ENCODE assay signal across 1 cellular context in the genomic region with DNA sequence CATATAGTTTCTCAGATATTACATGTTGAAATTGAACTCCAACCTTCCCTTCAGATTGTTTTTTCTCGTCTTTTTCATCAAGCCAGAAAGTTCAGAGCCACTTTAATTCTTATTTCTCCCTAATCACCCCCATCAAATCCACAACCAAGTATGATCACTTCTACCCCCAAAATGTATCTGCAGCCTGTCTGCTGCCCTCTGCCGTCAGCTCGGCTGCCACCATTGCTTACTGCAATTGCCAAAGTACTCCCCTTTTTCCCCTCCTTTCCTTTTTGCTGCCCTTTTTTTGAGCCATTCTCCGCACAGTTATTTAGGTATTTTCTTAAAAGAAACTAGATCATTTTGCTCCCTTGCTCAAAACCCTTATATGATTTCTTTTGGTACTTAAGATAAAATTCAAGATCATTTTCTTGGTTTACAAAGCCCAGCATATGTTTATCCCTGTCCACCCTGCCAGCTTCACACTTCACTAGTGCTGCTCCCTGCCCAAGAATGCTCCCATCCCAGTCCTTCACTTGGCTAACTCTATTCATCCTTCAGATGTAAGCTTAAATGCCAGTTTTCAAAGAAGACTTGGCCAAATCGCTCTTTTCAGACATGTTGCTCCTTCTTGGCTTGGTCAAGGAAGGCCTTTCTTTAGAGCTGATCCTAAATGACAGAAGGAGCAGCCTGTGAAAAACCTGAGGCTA.
TF ChIP-seq lines count a peak whose summit lies in the region.

No MANE protein-coding gene starts in this region.

TF ChIP-seq in K562, 482 proteins besides CTCF, POLR2A, EP300 and RAD21 (continued from another document):
- TF ChIP-seq, protein P1, sequence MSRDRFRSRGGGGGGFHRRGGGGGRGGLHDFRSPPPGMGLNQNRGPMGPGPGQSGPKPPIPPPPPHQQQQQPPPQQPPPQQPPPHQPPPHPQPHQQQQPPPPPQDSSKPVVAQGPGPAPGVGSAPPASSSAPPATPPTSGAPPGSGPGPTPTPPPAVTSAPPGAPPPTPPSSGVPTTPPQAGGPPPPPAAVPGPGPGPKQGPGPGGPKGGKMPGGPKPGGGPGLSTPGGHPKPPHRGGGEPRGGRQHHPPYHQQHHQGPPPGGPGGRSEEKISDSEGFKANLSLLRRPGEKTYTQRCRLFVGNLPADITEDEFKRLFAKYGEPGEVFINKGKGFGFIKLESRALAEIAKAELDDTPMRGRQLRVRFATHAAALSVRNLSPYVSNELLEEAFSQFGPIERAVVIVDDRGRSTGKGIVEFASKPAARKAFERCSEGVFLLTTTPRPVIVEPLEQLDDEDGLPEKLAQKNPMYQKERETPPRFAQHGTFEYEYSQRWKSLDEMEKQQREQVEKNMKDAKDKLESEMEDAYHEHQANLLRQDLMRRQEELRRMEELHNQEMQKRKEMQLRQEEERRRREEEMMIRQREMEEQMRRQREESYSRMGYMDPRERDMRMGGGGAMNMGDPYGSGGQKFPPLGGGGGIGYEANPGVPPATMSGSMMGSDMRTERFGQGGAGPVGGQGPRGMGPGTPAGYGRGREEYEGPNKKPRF (IDR thresholded peaks at IDR 0.05; ENCODE audit: low read depth, low read length), result no peak
- TF ChIP-seq, protein P2, sequence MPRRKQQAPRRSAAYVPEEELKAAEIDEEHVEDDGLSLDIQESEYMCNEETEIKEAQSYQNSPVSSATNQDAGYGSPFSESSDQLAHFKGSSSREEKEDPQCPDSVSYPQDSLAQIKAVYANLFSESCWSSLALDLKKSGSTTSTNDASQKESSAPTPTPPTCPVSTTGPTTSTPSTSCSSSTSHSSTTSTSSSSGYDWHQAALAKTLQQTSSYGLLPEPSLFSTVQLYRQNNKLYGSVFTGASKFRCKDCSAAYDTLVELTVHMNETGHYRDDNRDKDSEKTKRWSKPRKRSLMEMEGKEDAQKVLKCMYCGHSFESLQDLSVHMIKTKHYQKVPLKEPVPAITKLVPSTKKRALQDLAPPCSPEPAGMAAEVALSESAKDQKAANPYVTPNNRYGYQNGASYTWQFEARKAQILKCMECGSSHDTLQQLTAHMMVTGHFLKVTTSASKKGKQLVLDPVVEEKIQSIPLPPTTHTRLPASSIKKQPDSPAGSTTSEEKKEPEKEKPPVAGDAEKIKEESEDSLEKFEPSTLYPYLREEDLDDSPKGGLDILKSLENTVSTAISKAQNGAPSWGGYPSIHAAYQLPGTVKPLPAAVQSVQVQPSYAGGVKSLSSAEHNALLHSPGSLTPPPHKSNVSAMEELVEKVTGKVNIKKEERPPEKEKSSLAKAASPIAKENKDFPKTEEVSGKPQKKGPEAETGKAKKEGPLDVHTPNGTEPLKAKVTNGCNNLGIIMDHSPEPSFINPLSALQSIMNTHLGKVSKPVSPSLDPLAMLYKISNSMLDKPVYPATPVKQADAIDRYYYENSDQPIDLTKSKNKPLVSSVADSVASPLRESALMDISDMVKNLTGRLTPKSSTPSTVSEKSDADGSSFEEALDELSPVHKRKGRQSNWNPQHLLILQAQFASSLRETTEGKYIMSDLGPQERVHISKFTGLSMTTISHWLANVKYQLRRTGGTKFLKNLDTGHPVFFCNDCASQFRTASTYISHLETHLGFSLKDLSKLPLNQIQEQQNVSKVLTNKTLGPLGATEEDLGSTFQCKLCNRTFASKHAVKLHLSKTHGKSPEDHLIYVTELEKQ (CRISPR knock-in tag; IDR thresholded peaks at IDR 0.05), result no peak
- TF ChIP-seq CCNT2 (IDR thresholded peaks at IDR 0.05; ENCODE audit: borderline replicate concordance, extremely low read depth, insufficient read length, low read depth, low read length) (no peak), NR2F6 (CRISPR knock-in tag; IDR thresholded peaks at IDR 0.05) (no peak), ZNF431 (CRISPR knock-in tag; IDR thresholded peaks at IDR 0.05) (no peak), MAZ (CRISPR knock-in tag; conservative IDR thresholded peaks at IDR 0.05 in 1 of 2, IDR thresholded peaks at IDR 0.05 in 1 of 2) (no peak), SMC3 (conservative IDR thresholded peaks at IDR 0.05; ENCODE audit: insufficient read depth, low read depth, low read length) (0 out of 2 replicates have a peak, but pooled peaks have one; percentile 36), YY1 (IDR thresholded peaks at IDR 0.05; ENCODE audit: borderline replicate concordance in 1 of 3, control insufficient read depth in 1 of 3, extremely low read depth in 1 of 3, insufficient read depth in 3 of 3, insufficient read length in 1 of 3, insufficient replicate concordance in 2 of 3, low read depth in 1 of 3, low read length in 2 of 3) (peak in 1 of 3 experiments; percentile 18), RCOR1 (IDR thresholded peaks at IDR 0.05; ENCODE audit: borderline replicate concordance in 1 of 2, low read depth in 2 of 2, low read length in 2 of 2) (no peak), NUFIP1 (IDR thresholded peaks at IDR 0.05; ENCODE audit: partially characterized antibody) (no peak)
- TF ChIP-seq, protein P3, sequence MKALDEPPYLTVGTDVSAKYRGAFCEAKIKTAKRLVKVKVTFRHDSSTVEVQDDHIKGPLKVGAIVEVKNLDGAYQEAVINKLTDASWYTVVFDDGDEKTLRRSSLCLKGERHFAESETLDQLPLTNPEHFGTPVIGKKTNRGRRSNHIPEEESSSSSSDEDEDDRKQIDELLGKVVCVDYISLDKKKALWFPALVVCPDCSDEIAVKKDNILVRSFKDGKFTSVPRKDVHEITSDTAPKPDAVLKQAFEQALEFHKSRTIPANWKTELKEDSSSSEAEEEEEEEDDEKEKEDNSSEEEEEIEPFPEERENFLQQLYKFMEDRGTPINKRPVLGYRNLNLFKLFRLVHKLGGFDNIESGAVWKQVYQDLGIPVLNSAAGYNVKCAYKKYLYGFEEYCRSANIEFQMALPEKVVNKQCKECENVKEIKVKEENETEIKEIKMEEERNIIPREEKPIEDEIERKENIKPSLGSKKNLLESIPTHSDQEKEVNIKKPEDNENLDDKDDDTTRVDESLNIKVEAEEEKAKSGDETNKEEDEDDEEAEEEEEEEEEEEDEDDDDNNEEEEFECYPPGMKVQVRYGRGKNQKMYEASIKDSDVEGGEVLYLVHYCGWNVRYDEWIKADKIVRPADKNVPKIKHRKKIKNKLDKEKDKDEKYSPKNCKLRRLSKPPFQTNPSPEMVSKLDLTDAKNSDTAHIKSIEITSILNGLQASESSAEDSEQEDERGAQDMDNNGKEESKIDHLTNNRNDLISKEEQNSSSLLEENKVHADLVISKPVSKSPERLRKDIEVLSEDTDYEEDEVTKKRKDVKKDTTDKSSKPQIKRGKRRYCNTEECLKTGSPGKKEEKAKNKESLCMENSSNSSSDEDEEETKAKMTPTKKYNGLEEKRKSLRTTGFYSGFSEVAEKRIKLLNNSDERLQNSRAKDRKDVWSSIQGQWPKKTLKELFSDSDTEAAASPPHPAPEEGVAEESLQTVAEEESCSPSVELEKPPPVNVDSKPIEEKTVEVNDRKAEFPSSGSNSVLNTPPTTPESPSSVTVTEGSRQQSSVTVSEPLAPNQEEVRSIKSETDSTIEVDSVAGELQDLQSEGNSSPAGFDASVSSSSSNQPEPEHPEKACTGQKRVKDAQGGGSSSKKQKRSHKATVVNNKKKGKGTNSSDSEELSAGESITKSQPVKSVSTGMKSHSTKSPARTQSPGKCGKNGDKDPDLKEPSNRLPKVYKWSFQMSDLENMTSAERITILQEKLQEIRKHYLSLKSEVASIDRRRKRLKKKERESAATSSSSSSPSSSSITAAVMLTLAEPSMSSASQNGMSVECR (CRISPR knock-in tag; IDR thresholded peaks at IDR 0.05), result no peak
- TF ChIP-seq, protein P4, sequence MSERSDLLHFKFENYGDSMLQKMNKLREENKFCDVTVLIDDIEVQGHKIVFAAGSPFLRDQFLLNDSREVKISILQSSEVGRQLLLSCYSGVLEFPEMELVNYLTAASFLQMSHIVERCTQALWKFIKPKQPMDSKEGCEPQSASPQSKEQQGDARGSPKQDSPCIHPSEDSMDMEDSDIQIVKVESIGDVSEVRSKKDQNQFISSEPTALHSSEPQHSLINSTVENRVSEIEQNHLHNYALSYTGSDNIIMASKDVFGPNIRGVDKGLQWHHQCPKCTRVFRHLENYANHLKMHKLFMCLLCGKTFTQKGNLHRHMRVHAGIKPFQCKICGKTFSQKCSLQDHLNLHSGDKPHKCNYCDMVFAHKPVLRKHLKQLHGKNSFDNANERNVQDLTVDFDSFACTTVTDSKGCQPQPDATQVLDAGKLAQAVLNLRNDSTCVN (CRISPR knock-in tag; IDR thresholded peaks at IDR 0.05), result no peak
